Comparison of ENCODE assay signal across 1 cellular context in the genomic region with DNA sequence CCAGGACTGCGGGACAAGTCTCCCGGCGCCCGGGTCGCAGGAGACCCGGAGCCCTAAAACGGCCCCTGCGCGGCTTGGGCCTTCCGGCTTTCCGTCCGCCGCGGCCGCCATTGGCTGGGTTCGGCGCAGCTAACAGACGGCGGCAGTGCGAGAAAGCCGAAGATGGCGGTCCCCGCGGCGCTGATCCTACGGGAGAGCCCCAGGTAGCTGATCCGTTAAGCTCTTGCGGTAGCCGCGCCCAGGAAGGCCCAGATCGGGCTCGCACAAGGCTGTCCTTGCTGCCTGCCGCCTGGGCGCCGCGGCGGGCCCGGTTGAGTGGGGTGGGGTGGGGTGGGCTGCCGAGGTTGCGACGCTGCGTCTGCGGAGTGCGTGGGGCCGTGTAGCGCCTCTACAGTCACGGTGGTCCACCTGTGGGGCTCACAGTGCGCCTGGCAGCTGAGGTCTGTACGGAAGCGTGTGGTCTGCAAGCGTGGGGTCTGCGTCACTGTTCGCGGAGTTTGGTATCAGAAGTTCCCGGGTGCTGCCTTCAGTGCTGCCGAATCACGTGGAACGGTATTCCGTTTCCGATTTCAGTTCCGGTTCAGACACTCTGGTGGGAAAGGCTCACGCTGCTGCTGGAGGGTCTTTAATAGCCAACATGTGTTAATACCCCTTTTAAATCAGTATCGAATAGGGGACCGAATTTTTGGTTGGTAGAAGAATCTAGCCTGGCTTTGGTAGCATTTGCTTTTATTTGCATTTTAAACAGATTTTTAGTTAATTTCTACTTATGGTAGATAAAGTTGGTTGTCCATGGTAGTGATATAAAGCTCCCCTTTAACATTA.
A peak's percentile ranks its signal among the peaks of the same experiment; 100 is the strongest.
TF ChIP-seq lines count a peak whose summit lies in the region.

Gene COMMD10, plus strand, starts transcription at position 135 of the 825 bp plus-strand sequence.

TF ChIP-seq in HepG2, 621 proteins besides CTCF, POLR2A, EP300 and RAD21 (continued from another document and continues in another):
- TF ChIP-seq, protein P1, sequence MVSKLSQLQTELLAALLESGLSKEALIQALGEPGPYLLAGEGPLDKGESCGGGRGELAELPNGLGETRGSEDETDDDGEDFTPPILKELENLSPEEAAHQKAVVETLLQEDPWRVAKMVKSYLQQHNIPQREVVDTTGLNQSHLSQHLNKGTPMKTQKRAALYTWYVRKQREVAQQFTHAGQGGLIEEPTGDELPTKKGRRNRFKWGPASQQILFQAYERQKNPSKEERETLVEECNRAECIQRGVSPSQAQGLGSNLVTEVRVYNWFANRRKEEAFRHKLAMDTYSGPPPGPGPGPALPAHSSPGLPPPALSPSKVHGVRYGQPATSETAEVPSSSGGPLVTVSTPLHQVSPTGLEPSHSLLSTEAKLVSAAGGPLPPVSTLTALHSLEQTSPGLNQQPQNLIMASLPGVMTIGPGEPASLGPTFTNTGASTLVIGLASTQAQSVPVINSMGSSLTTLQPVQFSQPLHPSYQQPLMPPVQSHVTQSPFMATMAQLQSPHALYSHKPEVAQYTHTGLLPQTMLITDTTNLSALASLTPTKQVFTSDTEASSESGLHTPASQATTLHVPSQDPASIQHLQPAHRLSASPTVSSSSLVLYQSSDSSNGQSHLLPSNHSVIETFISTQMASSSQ (IDR thresholded peaks at IDR 0.05; ENCODE audit: low read depth): no peak
- TF ChIP-seq, protein P1 (CRISPR knock-in tag; IDR thresholded peaks at IDR 0.05; ENCODE audit: borderline replicate concordance): peak; percentile 51; the same call in 1 of the 2 replicates
- no peak; the same call in 1 of the 2 replicates for TF ChIP-seq ZNF790 (CRISPR knock-in tag; IDR thresholded peaks at IDR 0.05; ENCODE audit: borderline replicate concordance)
- TF ChIP-seq ZNF772 (CRISPR knock-in tag; IDR thresholded peaks at IDR 0.05): peak; percentile 81; the same call in 1 of the 2 replicates
- no peak for TF ChIP-seq ATF4 (CRISPR knock-in tag; IDR thresholded peaks at IDR 0.05)
- TF ChIP-seq JUNB (CRISPR knock-in tag; IDR thresholded peaks at IDR 0.05; ENCODE audit: borderline replicate concordance): no peak
- TF ChIP-seq HES4 (CRISPR knock-in tag; IDR thresholded peaks at IDR 0.05; ENCODE audit: borderline replicate concordance): no peak
- TF ChIP-seq, protein P2, sequence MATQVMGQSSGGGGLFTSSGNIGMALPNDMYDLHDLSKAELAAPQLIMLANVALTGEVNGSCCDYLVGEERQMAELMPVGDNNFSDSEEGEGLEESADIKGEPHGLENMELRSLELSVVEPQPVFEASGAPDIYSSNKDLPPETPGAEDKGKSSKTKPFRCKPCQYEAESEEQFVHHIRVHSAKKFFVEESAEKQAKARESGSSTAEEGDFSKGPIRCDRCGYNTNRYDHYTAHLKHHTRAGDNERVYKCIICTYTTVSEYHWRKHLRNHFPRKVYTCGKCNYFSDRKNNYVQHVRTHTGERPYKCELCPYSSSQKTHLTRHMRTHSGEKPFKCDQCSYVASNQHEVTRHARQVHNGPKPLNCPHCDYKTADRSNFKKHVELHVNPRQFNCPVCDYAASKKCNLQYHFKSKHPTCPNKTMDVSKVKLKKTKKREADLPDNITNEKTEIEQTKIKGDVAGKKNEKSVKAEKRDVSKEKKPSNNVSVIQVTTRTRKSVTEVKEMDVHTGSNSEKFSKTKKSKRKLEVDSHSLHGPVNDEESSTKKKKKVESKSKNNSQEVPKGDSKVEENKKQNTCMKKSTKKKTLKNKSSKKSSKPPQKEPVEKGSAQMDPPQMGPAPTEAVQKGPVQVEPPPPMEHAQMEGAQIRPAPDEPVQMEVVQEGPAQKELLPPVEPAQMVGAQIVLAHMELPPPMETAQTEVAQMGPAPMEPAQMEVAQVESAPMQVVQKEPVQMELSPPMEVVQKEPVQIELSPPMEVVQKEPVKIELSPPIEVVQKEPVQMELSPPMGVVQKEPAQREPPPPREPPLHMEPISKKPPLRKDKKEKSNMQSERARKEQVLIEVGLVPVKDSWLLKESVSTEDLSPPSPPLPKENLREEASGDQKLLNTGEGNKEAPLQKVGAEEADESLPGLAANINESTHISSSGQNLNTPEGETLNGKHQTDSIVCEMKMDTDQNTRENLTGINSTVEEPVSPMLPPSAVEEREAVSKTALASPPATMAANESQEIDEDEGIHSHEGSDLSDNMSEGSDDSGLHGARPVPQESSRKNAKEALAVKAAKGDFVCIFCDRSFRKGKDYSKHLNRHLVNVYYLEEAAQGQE (IDR thresholded peaks at IDR 0.05; ENCODE audit: borderline replicate concordance in 1 of 2, low read depth in 1 of 2, low read length in 2 of 2): peak in 1 of 2 experiments; percentile 50; a peak in 1 of 4 replicates
- TF ChIP-seq, protein P3, sequence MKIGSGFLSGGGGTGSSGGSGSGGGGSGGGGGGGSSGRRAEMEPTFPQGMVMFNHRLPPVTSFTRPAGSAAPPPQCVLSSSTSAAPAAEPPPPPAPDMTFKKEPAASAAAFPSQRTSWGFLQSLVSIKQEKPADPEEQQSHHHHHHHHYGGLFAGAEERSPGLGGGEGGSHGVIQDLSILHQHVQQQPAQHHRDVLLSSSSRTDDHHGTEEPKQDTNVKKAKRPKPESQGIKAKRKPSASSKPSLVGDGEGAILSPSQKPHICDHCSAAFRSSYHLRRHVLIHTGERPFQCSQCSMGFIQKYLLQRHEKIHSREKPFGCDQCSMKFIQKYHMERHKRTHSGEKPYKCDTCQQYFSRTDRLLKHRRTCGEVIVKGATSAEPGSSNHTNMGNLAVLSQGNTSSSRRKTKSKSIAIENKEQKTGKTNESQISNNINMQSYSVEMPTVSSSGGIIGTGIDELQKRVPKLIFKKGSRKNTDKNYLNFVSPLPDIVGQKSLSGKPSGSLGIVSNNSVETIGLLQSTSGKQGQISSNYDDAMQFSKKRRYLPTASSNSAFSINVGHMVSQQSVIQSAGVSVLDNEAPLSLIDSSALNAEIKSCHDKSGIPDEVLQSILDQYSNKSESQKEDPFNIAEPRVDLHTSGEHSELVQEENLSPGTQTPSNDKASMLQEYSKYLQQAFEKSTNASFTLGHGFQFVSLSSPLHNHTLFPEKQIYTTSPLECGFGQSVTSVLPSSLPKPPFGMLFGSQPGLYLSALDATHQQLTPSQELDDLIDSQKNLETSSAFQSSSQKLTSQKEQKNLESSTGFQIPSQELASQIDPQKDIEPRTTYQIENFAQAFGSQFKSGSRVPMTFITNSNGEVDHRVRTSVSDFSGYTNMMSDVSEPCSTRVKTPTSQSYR (CRISPR knock-in tag; IDR thresholded peaks at IDR 0.05; ENCODE audit: borderline replicate concordance): no peak; the same call in 1 of the 2 replicates
- TF ChIP-seq IRX3 (CRISPR knock-in tag; IDR thresholded peaks at IDR 0.05; ENCODE audit: borderline replicate concordance, low read depth): no peak
- no peak for TF ChIP-seq FIP1L1 (IDR thresholded peaks at IDR 0.05; ENCODE audit: borderline replicate concordance, insufficient read depth, low read depth, low read length)
- TF ChIP-seq ONECUT2 (CRISPR knock-in tag; IDR thresholded peaks at IDR 0.05): 0 out of 2 replicates have a peak, but pooled peaks have one; percentile 25
- TF ChIP-seq SUZ12 (IDR thresholded peaks at IDR 0.05; ENCODE audit: low read depth, low read length): no peak
- TF ChIP-seq MAF1 (CRISPR knock-in tag; IDR thresholded peaks at IDR 0.05; ENCODE audit: borderline replicate concordance): peak; percentile 43; the same call in 1 of the 2 replicates
- TF ChIP-seq ZNF136 (CRISPR knock-in tag; IDR thresholded peaks at IDR 0.05; ENCODE audit: low read depth): no peak
- TF ChIP-seq, protein P4, sequence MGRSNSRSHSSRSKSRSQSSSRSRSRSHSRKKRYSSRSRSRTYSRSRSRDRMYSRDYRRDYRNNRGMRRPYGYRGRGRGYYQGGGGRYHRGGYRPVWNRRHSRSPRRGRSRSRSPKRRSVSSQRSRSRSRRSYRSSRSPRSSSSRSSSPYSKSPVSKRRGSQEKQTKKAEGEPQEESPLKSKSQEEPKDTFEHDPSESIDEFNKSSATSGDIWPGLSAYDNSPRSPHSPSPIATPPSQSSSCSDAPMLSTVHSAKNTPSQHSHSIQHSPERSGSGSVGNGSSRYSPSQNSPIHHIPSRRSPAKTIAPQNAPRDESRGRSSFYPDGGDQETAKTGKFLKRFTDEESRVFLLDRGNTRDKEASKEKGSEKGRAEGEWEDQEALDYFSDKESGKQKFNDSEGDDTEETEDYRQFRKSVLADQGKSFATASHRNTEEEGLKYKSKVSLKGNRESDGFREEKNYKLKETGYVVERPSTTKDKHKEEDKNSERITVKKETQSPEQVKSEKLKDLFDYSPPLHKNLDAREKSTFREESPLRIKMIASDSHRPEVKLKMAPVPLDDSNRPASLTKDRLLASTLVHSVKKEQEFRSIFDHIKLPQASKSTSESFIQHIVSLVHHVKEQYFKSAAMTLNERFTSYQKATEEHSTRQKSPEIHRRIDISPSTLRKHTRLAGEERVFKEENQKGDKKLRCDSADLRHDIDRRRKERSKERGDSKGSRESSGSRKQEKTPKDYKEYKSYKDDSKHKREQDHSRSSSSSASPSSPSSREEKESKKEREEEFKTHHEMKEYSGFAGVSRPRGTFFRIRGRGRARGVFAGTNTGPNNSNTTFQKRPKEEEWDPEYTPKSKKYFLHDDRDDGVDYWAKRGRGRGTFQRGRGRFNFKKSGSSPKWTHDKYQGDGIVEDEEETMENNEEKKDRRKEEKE (IDR thresholded peaks at IDR 0.05): no peak
- TF ChIP-seq, protein P5, sequence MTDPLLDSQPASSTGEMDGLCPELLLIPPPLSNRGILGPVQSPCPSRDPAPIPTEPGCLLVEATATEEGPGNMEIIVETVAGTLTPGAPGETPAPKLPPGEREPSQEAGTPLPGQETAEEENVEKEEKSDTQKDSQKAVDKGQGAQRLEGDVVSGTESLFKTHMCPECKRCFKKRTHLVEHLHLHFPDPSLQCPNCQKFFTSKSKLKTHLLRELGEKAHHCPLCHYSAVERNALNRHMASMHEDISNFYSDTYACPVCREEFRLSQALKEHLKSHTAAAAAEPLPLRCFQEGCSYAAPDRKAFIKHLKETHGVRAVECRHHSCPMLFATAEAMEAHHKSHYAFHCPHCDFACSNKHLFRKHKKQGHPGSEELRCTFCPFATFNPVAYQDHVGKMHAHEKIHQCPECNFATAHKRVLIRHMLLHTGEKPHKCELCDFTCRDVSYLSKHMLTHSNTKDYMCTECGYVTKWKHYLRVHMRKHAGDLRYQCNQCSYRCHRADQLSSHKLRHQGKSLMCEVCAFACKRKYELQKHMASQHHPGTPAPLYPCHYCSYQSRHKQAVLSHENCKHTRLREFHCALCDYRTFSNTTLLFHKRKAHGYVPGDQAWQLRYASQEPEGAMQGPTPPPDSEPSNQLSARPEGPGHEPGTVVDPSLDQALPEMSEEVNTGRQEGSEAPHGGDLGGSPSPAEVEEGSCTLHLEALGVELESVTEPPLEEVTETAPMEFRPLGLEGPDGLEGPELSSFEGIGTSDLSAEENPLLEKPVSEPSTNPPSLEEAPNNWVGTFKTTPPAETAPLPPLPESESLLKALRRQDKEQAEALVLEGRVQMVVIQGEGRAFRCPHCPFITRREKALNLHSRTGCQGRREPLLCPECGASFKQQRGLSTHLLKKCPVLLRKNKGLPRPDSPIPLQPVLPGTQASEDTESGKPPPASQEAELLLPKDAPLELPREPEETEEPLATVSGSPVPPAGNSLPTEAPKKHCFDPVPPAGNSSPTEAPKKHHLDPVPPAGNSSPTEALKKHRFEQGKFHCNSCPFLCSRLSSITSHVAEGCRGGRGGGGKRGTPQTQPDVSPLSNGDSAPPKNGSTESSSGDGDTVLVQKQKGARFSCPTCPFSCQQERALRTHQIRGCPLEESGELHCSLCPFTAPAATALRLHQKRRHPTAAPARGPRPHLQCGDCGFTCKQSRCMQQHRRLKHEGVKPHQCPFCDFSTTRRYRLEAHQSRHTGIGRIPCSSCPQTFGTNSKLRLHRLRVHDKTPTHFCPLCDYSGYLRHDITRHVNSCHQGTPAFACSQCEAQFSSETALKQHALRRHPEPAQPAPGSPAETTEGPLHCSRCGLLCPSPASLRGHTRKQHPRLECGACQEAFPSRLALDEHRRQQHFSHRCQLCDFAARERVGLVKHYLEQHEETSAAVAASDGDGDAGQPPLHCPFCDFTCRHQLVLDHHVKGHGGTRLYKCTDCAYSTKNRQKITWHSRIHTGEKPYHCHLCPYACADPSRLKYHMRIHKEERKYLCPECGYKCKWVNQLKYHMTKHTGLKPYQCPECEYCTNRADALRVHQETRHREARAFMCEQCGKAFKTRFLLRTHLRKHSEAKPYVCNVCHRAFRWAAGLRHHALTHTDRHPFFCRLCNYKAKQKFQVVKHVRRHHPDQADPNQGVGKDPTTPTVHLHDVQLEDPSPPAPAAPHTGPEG (CRISPR knock-in tag; IDR thresholded peaks at IDR 0.05): peak; percentile 70; the same call in 1 of the 2 replicates
- TF ChIP-seq ZNF563 (CRISPR knock-in tag; IDR thresholded peaks at IDR 0.05): peak; percentile 72; the same call in 1 of the 2 replicates
- TF ChIP-seq TERF1 (CRISPR knock-in tag; IDR thresholded peaks at IDR 0.05): no peak
- TF ChIP-seq, protein P6, sequence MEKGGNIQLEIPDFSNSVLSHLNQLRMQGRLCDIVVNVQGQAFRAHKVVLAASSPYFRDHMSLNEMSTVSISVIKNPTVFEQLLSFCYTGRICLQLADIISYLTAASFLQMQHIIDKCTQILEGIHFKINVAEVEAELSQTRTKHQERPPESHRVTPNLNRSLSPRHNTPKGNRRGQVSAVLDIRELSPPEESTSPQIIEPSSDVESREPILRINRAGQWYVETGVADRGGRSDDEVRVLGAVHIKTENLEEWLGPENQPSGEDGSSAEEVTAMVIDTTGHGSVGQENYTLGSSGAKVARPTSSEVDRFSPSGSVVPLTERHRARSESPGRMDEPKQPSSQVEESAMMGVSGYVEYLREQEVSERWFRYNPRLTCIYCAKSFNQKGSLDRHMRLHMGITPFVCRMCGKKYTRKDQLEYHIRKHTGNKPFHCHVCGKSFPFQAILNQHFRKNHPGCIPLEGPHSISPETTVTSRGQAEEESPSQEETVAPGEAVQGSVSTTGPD (CRISPR knock-in tag; IDR thresholded peaks at IDR 0.05): no peak
- peak; percentile 63; the same call in 1 of the 2 replicates for TF ChIP-seq SALL1 (CRISPR knock-in tag; IDR thresholded peaks at IDR 0.05)
- no peak for TF ChIP-seq NFE2L2 (IDR thresholded peaks at IDR 0.05; ENCODE audit: low read length)
- TF ChIP-seq MATR3 (CRISPR knock-in tag; IDR thresholded peaks at IDR 0.05): no peak
